ENCODE assay signal across 1 cellular context in the genomic region with DNA sequence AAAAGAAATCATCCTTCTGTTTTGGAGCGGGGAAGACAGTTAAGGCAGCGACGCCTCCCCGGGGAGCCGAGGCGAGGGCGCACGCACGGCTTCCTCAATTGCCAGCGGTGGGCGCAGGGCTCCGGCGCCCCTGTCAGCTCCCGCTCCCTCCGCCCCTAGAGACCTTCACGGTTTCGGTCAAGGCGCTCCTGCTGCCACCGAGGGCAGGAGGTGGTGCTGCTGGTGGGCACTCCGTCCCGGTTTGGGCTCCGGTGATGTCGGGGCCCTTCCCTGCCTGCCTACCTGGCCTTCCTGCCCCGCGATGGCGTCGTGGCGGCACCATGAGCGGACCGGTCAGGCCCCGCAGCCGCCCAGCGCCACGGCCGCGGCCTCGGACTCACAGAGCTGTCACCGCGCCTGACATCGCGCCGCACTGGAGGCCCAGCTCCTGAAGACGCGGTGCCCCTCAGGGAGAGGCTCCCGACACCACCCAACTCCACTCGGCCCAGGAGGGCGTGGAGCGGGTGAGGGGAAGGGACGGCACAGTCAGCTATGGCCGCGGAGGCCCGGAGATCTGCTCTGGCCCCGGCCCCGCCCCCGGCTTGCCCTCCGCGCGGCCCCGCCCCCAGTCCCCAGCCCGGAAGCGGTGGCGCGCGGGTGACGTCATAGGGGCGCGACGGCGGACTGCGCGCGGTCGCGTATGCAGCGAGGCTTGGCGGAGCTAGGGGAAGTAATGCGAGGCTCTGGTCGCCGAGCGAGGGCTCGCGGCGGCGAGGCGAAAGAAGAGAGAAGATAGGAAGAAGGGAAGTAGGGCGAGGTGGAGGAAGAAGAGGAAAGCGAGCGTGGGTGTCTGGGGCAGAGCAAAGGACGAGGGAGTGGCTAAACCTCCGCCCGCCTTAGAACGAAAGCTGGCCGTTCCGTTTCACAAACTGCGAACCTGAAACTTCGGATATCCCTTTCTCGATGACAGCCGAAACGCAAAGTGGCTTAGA.
A peak's percentile ranks its signal among the peaks of the same experiment; 100 is the strongest.
TF ChIP-seq lines count a peak whose summit lies in the region.

A gene with protein sequence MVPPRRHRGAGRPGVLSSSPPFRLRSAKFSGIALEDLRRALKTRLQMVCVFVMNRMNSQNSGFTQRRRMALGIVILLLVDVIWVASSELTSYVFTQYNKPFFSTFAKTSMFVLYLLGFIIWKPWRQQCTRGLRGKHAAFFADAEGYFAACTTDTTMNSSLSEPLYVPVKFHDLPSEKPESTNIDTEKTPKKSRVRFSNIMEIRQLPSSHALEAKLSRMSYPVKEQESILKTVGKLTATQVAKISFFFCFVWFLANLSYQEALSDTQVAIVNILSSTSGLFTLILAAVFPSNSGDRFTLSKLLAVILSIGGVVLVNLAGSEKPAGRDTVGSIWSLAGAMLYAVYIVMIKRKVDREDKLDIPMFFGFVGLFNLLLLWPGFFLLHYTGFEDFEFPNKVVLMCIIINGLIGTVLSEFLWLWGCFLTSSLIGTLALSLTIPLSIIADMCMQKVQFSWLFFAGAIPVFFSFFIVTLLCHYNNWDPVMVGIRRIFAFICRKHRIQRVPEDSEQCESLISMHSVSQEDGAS (minus strand): TSS at position 555 of the 971 bp plus-strand sequence. CDS start 233 bp downstream, at position 322.

TF ChIP-seq in K562, 482 proteins besides CTCF, POLR2A, EP300 and RAD21 (continued from another document and continues in another):
- TF ChIP-seq SETDB1 (IDR thresholded peaks at IDR 0.05; ENCODE audit: low read length) (no peak), KDM1A (IDR thresholded peaks at IDR 0.05) (no peak), ZBED1 (IDR thresholded peaks at IDR 0.05) (no peak), BCL6 (CRISPR knock-in tag; IDR thresholded peaks at IDR 0.05) (no peak), HNRNPH1 (optimal IDR thresholded peaks at IDR 0.05; ENCODE audit: low read depth, low read length) (no peak), COPS2 (conservative IDR thresholded peaks at IDR 0.05) (no peak), HDAC1 (IDR thresholded peaks at IDR 0.05) (peak in 1 of 2 experiments; percentile 88; a peak in 2 of 4 replicates), PURB (CRISPR knock-in tag; IDR thresholded peaks at IDR 0.05; ENCODE audit: low read depth) (no peak), NR2C2 (CRISPR knock-in tag; IDR thresholded peaks at IDR 0.05) (peak; percentile 79), NR2C2 (tag; IDR thresholded peaks at IDR 0.05) (peak; percentile 77), NCOA6 (IDR thresholded peaks at IDR 0.05) (no peak), BDP1 (IDR thresholded peaks at IDR 0.05; ENCODE audit: insufficient read depth, insufficient read length) (no peak), ZNF785 (CRISPR knock-in tag; IDR thresholded peaks at IDR 0.05) (no peak), ZNF584 (CRISPR knock-in tag; IDR thresholded peaks at IDR 0.05; ENCODE audit: low read depth) (no peak), MEF2A (IDR thresholded peaks at IDR 0.05; ENCODE audit: control insufficient read depth, low read depth, low read length) (no peak), NFATC3 (IDR thresholded peaks at IDR 0.05) (no peak), TARDBP (IDR thresholded peaks at IDR 0.05) (no peak), HOXB6 (CRISPR knock-in tag; IDR thresholded peaks at IDR 0.05; ENCODE audit: borderline replicate concordance) (0 out of 2 replicates have a peak, but pooled peaks have one; percentile 13), TGIF2 (CRISPR knock-in tag; IDR thresholded peaks at IDR 0.05) (no peak), KAT7 (CRISPR knock-in tag; IDR thresholded peaks at IDR 0.05; ENCODE audit: borderline replicate concordance) (peak; percentile 42; the same call in 1 of the 2 replicates), HDAC8 (tag; IDR thresholded peaks at IDR 0.05) (no peak)
- TF ChIP-seq, protein P1, sequence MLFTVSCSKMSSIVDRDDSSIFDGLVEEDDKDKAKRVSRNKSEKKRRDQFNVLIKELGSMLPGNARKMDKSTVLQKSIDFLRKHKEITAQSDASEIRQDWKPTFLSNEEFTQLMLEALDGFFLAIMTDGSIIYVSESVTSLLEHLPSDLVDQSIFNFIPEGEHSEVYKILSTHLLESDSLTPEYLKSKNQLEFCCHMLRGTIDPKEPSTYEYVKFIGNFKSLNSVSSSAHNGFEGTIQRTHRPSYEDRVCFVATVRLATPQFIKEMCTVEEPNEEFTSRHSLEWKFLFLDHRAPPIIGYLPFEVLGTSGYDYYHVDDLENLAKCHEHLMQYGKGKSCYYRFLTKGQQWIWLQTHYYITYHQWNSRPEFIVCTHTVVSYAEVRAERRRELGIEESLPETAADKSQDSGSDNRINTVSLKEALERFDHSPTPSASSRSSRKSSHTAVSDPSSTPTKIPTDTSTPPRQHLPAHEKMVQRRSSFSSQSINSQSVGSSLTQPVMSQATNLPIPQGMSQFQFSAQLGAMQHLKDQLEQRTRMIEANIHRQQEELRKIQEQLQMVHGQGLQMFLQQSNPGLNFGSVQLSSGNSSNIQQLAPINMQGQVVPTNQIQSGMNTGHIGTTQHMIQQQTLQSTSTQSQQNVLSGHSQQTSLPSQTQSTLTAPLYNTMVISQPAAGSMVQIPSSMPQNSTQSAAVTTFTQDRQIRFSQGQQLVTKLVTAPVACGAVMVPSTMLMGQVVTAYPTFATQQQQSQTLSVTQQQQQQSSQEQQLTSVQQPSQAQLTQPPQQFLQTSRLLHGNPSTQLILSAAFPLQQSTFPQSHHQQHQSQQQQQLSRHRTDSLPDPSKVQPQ (CRISPR knock-in tag; IDR thresholded peaks at IDR 0.05; ENCODE audit: borderline replicate concordance): no peak
- TF ChIP-seq, protein P2, sequence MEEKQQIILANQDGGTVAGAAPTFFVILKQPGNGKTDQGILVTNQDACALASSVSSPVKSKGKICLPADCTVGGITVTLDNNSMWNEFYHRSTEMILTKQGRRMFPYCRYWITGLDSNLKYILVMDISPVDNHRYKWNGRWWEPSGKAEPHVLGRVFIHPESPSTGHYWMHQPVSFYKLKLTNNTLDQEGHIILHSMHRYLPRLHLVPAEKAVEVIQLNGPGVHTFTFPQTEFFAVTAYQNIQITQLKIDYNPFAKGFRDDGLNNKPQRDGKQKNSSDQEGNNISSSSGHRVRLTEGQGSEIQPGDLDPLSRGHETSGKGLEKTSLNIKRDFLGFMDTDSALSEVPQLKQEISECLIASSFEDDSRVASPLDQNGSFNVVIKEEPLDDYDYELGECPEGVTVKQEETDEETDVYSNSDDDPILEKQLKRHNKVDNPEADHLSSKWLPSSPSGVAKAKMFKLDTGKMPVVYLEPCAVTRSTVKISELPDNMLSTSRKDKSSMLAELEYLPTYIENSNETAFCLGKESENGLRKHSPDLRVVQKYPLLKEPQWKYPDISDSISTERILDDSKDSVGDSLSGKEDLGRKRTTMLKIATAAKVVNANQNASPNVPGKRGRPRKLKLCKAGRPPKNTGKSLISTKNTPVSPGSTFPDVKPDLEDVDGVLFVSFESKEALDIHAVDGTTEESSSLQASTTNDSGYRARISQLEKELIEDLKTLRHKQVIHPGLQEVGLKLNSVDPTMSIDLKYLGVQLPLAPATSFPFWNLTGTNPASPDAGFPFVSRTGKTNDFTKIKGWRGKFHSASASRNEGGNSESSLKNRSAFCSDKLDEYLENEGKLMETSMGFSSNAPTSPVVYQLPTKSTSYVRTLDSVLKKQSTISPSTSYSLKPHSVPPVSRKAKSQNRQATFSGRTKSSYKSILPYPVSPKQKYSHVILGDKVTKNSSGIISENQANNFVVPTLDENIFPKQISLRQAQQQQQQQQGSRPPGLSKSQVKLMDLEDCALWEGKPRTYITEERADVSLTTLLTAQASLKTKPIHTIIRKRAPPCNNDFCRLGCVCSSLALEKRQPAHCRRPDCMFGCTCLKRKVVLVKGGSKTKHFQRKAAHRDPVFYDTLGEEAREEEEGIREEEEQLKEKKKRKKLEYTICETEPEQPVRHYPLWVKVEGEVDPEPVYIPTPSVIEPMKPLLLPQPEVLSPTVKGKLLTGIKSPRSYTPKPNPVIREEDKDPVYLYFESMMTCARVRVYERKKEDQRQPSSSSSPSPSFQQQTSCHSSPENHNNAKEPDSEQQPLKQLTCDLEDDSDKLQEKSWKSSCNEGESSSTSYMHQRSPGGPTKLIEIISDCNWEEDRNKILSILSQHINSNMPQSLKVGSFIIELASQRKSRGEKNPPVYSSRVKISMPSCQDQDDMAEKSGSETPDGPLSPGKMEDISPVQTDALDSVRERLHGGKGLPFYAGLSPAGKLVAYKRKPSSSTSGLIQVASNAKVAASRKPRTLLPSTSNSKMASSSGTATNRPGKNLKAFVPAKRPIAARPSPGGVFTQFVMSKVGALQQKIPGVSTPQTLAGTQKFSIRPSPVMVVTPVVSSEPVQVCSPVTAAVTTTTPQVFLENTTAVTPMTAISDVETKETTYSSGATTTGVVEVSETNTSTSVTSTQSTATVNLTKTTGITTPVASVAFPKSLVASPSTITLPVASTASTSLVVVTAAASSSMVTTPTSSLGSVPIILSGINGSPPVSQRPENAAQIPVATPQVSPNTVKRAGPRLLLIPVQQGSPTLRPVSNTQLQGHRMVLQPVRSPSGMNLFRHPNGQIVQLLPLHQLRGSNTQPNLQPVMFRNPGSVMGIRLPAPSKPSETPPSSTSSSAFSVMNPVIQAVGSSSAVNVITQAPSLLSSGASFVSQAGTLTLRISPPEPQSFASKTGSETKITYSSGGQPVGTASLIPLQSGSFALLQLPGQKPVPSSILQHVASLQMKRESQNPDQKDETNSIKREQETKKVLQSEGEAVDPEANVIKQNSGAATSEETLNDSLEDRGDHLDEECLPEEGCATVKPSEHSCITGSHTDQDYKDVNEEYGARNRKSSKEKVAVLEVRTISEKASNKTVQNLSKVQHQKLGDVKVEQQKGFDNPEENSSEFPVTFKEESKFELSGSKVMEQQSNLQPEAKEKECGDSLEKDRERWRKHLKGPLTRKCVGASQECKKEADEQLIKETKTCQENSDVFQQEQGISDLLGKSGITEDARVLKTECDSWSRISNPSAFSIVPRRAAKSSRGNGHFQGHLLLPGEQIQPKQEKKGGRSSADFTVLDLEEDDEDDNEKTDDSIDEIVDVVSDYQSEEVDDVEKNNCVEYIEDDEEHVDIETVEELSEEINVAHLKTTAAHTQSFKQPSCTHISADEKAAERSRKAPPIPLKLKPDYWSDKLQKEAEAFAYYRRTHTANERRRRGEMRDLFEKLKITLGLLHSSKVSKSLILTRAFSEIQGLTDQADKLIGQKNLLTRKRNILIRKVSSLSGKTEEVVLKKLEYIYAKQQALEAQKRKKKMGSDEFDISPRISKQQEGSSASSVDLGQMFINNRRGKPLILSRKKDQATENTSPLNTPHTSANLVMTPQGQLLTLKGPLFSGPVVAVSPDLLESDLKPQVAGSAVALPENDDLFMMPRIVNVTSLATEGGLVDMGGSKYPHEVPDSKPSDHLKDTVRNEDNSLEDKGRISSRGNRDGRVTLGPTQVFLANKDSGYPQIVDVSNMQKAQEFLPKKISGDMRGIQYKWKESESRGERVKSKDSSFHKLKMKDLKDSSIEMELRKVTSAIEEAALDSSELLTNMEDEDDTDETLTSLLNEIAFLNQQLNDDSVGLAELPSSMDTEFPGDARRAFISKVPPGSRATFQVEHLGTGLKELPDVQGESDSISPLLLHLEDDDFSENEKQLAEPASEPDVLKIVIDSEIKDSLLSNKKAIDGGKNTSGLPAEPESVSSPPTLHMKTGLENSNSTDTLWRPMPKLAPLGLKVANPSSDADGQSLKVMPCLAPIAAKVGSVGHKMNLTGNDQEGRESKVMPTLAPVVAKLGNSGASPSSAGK (IDR thresholded peaks at IDR 0.05): peak; percentile 45
- TF ChIP-seq, protein P3, sequence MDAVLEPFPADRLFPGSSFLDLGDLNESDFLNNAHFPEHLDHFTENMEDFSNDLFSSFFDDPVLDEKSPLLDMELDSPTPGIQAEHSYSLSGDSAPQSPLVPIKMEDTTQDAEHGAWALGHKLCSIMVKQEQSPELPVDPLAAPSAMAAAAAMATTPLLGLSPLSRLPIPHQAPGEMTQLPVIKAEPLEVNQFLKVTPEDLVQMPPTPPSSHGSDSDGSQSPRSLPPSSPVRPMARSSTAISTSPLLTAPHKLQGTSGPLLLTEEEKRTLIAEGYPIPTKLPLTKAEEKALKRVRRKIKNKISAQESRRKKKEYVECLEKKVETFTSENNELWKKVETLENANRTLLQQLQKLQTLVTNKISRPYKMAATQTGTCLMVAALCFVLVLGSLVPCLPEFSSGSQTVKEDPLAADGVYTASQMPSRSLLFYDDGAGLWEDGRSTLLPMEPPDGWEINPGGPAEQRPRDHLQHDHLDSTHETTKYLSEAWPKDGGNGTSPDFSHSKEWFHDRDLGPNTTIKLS (IDR thresholded peaks at IDR 0.05; ENCODE audit: borderline replicate concordance, low read depth): peak; percentile 76
- TF ChIP-seq, protein P4, sequence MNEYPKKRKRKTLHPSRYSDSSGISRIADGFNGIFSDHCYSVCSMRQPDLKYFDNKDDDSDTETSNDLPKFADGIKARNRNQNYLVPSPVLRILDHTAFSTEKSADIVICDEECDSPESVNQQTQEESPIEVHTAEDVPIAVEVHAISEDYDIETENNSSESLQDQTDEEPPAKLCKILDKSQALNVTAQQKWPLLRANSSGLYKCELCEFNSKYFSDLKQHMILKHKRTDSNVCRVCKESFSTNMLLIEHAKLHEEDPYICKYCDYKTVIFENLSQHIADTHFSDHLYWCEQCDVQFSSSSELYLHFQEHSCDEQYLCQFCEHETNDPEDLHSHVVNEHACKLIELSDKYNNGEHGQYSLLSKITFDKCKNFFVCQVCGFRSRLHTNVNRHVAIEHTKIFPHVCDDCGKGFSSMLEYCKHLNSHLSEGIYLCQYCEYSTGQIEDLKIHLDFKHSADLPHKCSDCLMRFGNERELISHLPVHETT (CRISPR knock-in tag; conservative IDR thresholded peaks at IDR 0.05 in 1 of 2, IDR thresholded peaks at IDR 0.05 in 1 of 2): peak in 1 of 2 experiments; percentile 91; a peak in 2 of 4 replicates
- TF ChIP-seq, protein P5, sequence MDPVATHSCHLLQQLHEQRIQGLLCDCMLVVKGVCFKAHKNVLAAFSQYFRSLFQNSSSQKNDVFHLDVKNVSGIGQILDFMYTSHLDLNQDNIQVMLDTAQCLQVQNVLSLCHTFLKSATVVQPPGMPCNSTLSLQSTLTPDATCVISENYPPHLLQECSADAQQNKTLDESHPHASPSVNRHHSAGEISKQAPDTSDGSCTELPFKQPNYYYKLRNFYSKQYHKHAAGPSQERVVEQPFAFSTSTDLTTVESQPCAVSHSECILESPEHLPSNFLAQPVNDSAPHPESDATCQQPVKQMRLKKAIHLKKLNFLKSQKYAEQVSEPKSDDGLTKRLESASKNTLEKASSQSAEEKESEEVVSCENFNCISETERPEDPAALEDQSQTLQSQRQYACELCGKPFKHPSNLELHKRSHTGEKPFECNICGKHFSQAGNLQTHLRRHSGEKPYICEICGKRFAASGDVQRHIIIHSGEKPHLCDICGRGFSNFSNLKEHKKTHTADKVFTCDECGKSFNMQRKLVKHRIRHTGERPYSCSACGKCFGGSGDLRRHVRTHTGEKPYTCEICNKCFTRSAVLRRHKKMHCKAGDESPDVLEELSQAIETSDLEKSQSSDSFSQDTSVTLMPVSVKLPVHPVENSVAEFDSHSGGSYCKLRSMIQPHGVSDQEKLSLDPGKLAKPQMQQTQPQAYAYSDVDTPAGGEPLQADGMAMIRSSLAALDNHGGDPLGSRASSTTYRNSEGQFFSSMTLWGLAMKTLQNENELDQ (CRISPR knock-in tag; IDR thresholded peaks at IDR 0.05; ENCODE audit: borderline replicate concordance): no peak
